In the genomic region with DNA sequence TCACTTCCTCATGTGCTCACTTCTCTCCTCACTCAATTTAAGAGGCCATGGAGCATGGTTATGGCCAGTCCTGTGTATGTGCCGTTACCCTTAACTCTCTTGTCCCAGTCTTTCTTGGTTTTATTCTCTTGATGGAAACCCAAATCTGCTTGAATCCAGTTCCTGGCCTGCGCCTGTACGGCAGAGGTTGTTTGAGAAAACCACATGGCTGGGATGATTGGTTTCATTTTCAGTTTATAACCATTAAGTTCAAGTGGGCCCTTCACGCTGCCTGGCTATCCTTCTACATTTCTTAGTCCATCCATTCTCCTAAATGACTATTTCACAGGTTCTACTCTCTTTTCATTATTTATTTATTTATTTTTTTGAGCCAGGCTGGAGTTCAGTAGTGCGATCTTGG, we compare ENCODE assay signal across 19 cellular contexts. TPM values are rescaled to one million over a fixed set of nuclear protein-coding genes. Genes with fewer than 3 reads are reported as not detected.
A peak's percentile ranks its signal among the peaks of the same experiment; 100 is the strongest.
DNase-seq lines count a peak whose midpoint lies in the region; ATAC-seq, FAIRE-seq and TF ChIP-seq lines count a peak whose summit lies in the region.
"Had no signal": no experiment of that assay in that cellular context is flagged by ENCODE, and none has a peak within 500 bp of the region (broad histone marks: within the 10 kb centered on the region; RNA-seq: fewer than 3 reads in every experiment).

No MANE protein-coding gene starts in this region.

- dilution Hi-C loops in mammary epithelial cell (cut with HindIII; ENCODE audit: low sequenced_read_pairs), result no loop called here

- H3K4me1 Mint-ChIP-seq in activated T-cell treated with anti-CD3 and anti-CD28 coated beads, Interleukin-2, amount 50 U/mL, for 4 hours (ENCODE audit: low read depth), result peaks cover 51% of the 10 kb centered on the region
- H3K4me1 Mint-ChIP-seq in T-cell, result peaks cover 49 to 51% (median 50%) of the 10 kb centered on the region in 3 donors
- H3K4me1 Mint-ChIP-seq in stimulated activated effector memory CD8-positive, alpha-beta T cell treated with anti-CD3 and anti-CD28 coated beads, Interleukin-12 subunit alpha, Interleukin-12 subunit beta, amount 100 ng/mL, for 72 hours, result peaks cover 32% of the 10 kb centered on the region

- H2AFZ ChIP-seq in mammary epithelial cell (ENCODE audit: low read depth, low read length), result peak overlapping the region; percentile 15

- no peak overlapping the region for H3K9ac ChIP-seq in mammary epithelial cell (ENCODE audit: insufficient read depth, low read length)

- intact Hi-C loops in mammary epithelial cell (cut with micrococcal nuclease) (no loop called here), heart left ventricle (cut with DNase I) (no loop called here)

- peak overlapping the region; percentile 92 for H3K27ac Mint-ChIP-seq in T-cell
- peak overlapping the region; percentile 70 for H3K27ac Mint-ChIP-seq in stimulated activated effector memory CD8-positive, alpha-beta T cell treated with anti-CD3 and anti-CD28 coated beads, Interleukin-12 subunit alpha, Interleukin-12 subunit beta, amount 100 ng/mL, for 72 hours

- peaks cover 18% of the 10 kb centered on the region for H3K9me3 Mint-ChIP-seq in activated T-cell treated with anti-CD3 and anti-CD28 coated beads, Interleukin-2, amount 50 U/mL, for 4 hours
- H3K9me3 Mint-ChIP-seq in T-cell, result peaks cover 0 to 3% (median 2%) of the 10 kb centered on the region in 3 donors
- peaks cover 18% of the 10 kb centered on the region for H3K9me3 Mint-ChIP-seq in stimulated activated effector memory CD8-positive, alpha-beta T cell treated with anti-CD3 and anti-CD28 coated beads, Interleukin-12 subunit alpha, Interleukin-12 subunit beta, amount 100 ng/mL, for 72 hours

- DNase-seq in activated T-cell treated with anti-CD3 and anti-CD28 coated beads, Interleukin-2, amount 50 U/mL, for 4 hours, result no peak
- DNase-seq in activated T-cell treated with anti-CD3 and anti-CD28 coated beads, Interleukin-2, amount 50 U/mL, for 48 hours, result no peak
- no peak for DNase-seq in T-cell
- DNase-seq in mammary epithelial cell, result no peak
- no peak for DNase-seq in stimulated activated effector memory CD8-positive, alpha-beta T cell treated with anti-CD3 and anti-CD28 coated beads, Interleukin-12 subunit alpha, Interleukin-12 subunit beta, amount 100 ng/mL, for 72 hours (ENCODE audit: low spot score in 2 of 2)
- no peak for DNase-seq in NCI-H2196 (lab: John Stamatoyannopoulos, UW; ENCODE audit: unreplicated experiment)
- DNase-seq in RCC 7860 (ENCODE audit: low spot score), result no peak
- DNase-seq in heart left ventricle, result no peak
- DNase-seq: aorta; glutamatergic neuron; NCI-H2171; sigmoid colon; stimulated activated CD4-positive, alpha-beta T cell treated with anti-CD3 and anti-CD28 coated beads, Interleukin-4, amount 100 ng/mL, for 1 hour; SW 1271; upper lobe of right lung had no signal

- no peak overlapping the region for H3K4me2 ChIP-seq in mammary epithelial cell (ENCODE audit: insufficient read depth, low read depth, low read length)

- no peaks in the 10 kb centered on the region for H3K27me3 ChIP-seq in mammary epithelial cell (ENCODE audit: insufficient read depth, low read length)
- no peaks in the 10 kb centered on the region for H3K27me3 ChIP-seq in heart left ventricle
- H3K27me3 ChIP-seq: sigmoid colon, upper lobe of right lung had no signal

- CTCF ChIA-PET in T-cell (lab: Charles Lee) (interaction anchor here in 1 of 2 donors (1.5 kb wide), 1 partner anchor 19 kb away, joined by 4 read pairs; no protein-coding TSS in a partner anchor), mammary epithelial cell (lab: Charles Lee; ENCODE audit: low non-redundant PET) (no interaction called here)

- no TSS peak for BruUV-seq in mammary epithelial cell (replicated peaks; lab: Mats Ljungman, UMichigan)

- peaks cover 6% of the 10 kb centered on the region for H3K36me3 Mint-ChIP-seq in activated T-cell treated with anti-CD3 and anti-CD28 coated beads, Interleukin-2, amount 50 U/mL, for 4 hours (ENCODE audit: insufficient read depth)
- no peaks in the 10 kb centered on the region for H3K36me3 Mint-ChIP-seq in T-cell
- H3K36me3 Mint-ChIP-seq in stimulated activated effector memory CD8-positive, alpha-beta T cell treated with anti-CD3 and anti-CD28 coated beads, Interleukin-12 subunit alpha, Interleukin-12 subunit beta, amount 100 ng/mL, for 72 hours, result peaks cover 8% of the 10 kb centered on the region

- WGBS in mammary epithelial cell (ENCODE audit: low coverage, missing lambda C conversion rate), result 100% methylated on average over 5 of the region's 5 CpGs
- 93 to 96% (median 95%) methylated on average over 5 of the region's 5 CpGs for WGBS in heart left ventricle, 4 donors

- no peaks in the 10 kb centered on the region for H3K79me2 ChIP-seq in mammary epithelial cell (ENCODE audit: insufficient read depth, low read length)

- no peak overlapping the region for H3K4me3 ChIP-seq in mammary epithelial cell (replicated peaks in 1 of 3; ENCODE audit: insufficient read depth in 1 of 3, low read depth in 2 of 3, low read length in 3 of 3)
- H3K4me3 ChIP-seq in heart left ventricle, result no peak overlapping the region
- H3K4me3 ChIP-seq: coronary artery, lung, sigmoid colon, upper lobe of right lung had no signal

- H3K9me3 ChIP-seq in mammary epithelial cell (replicated peaks; ENCODE audit: insufficient read depth, low read length), result peaks cover 3% of the 10 kb centered on the region
- no peaks in the 10 kb centered on the region for H3K9me3 ChIP-seq in heart left ventricle
- H3K9me3 ChIP-seq: neutrophil, sigmoid colon, upper lobe of right lung had no signal

- H3K27ac ChIP-seq in mammary epithelial cell (ENCODE audit: insufficient read depth, low read depth, low read length), result no peak overlapping the region
- no peak overlapping the region for H3K27ac ChIP-seq in heart left ventricle
- H3K27ac ChIP-seq: coronary artery, neutrophil, sigmoid colon, upper lobe of right lung had no signal

- in situ Hi-C loops in mammary epithelial cell (cut with MboI; ENCODE audit: low sequenced_read_pairs in 2 of 2), result no loop called here

- peak overlapping the region; percentile 71 for H3K4me3 Mint-ChIP-seq in activated T-cell treated with anti-CD3 and anti-CD28 coated beads, Interleukin-2, amount 50 U/mL, for 4 hours
- peak overlapping the region; percentile 81 to 88 (median 86) for H3K4me3 Mint-ChIP-seq in T-cell
- H3K4me3 Mint-ChIP-seq in stimulated activated effector memory CD8-positive, alpha-beta T cell treated with anti-CD3 and anti-CD28 coated beads, Interleukin-12 subunit alpha, Interleukin-12 subunit beta, amount 100 ng/mL, for 72 hours, result peak overlapping the region; percentile 68

- TF ChIP-seq CTCF in mammary epithelial cell (conservative IDR thresholded peaks at IDR 0.05 in 1 of 2, IDR thresholded peaks at IDR 0.05 in 1 of 2; ENCODE audit: extremely low read depth in 1 of 2, insufficient read depth in 1 of 2, low read depth in 1 of 2, low read length in 2 of 2), result no peak
- no peak for TF ChIP-seq CTCF in heart left ventricle (IDR thresholded peaks at IDR 0.05)

- POLR2A ChIA-PET in T-cell (lab: Charles Lee), result no interaction called here

- H3K4me1 ChIP-seq in mammary epithelial cell (ENCODE audit: insufficient read depth, low read length), result peaks cover 8% of the 10 kb centered on the region
- H3K4me1 ChIP-seq in heart left ventricle, result peaks cover 0 to 15% (median 9%) of the 10 kb centered on the region in 12 donors
- H3K4me1 ChIP-seq: upper lobe of right lung had no signal

- no peaks in the 10 kb centered on the region for H3K36me3 ChIP-seq in mammary epithelial cell (ENCODE audit: insufficient read depth, low read length)
- H3K36me3 ChIP-seq in heart left ventricle, result no peaks in the 10 kb centered on the region
- H3K36me3 ChIP-seq: neutrophil, sigmoid colon, upper lobe of right lung had no signal

- no peak for ATAC-seq in activated T-cell treated with anti-CD3 and anti-CD28 coated beads, Interleukin-2, amount 50 U/mL, for 4 hours
- ATAC-seq in T-cell (replicated peaks in 1 of 4) (no peak), heart left ventricle (no peak)
- no peak for ATAC-seq in stimulated activated effector memory CD8-positive, alpha-beta T cell treated with anti-CD3 and anti-CD28 coated beads, Interleukin-12 subunit alpha, Interleukin-12 subunit beta, amount 100 ng/mL, for 72 hours
- ATAC-seq: esophagus mucosa, upper lobe of right lung had no signal

- TF ChIP-seq POLR2A in heart left ventricle (IDR thresholded peaks at IDR 0.05), result no peak

- H3K27me3 Mint-ChIP-seq in activated T-cell treated with anti-CD3 and anti-CD28 coated beads, Interleukin-2, amount 50 U/mL, for 4 hours (ENCODE audit: low read depth), result no peaks in the 10 kb centered on the region
- H3K27me3 Mint-ChIP-seq in T-cell, result no peaks in the 10 kb centered on the region

- FAIRE-seq in RCC 7860 (lab: Jason Lieb, UNC), result no peak

- H4K20me1 ChIP-seq in mammary epithelial cell (ENCODE audit: insufficient read depth, low read length), result no peaks in the 10 kb centered on the region

RNA-seq across cellular contexts. Expression of a gene that starts 1.6 kb away (rescaled TPM):
- 1 to 10 TPM; 6.7 to 8.9 (median 8.3) TPM for total RNA-seq in activated T-cell treated with anti-CD3 and anti-CD28 coated beads, Interleukin-2, amount 50 U/mL, for 4 hours
- 1 to 10 TPM; 1.6 to 6.4 (median 4.9) TPM for total RNA-seq in T-cell
- 1 to 10 TPM; 1.3 to 4.3 TPM for total RNA-seq in mammary epithelial cell
- polyA plus RNA-seq in mammary epithelial cell, result 1.3 TPM
- 4.3 TPM for polyA minus RNA-seq in mammary epithelial cell
- total RNA-seq in heart left ventricle, result 1 to 10 TPM; 1.1 to 3.7 (median 1.9) TPM
- 1 to 10 TPM in 1 of 2 donors, under 1 TPM in 1; 0.53 to 1.9 TPM for polyA plus RNA-seq in heart left ventricle

RNA-seq across cellular contexts. Expression of a gene that starts 30.2 kb away (rescaled TPM):
- total RNA-seq in activated T-cell treated with anti-CD3 and anti-CD28 coated beads, Interleukin-2, amount 50 U/mL, for 4 hours, result 10 to 100 TPM in 1 of 3 donors, 1 to 10 TPM in 2; 7.7 to 10.1 (median 8.0) TPM
- total RNA-seq in T-cell (10 to 100 TPM in 2 of 5 donors, 1 to 10 TPM in 3; 2.3 to 11.9 (median 9.0) TPM), mammary epithelial cell (1 to 10 TPM; 5.0 to 6.5 TPM), heart left ventricle (1 to 10 TPM in 8 of 9 donors, under 1 TPM in 1; 0.40 to 2.6 (median 1.9) TPM)
- polyA plus RNA-seq in mammary epithelial cell (3.2 TPM), heart left ventricle (1 to 10 TPM; 1.2 to 1.5 TPM)
- 1.5 TPM for polyA minus RNA-seq in mammary epithelial cell
